20 cellular contexts compared by ENCODE assay signal in genomic region chr7:2316578-2316977, GRCh38. TPM values are rescaled to one million over a fixed set of nuclear protein-coding genes. Genes with fewer than 3 reads are reported as not detected.
DNase-seq lines count a peak whose midpoint lies in the region; ATAC-seq, FAIRE-seq and TF ChIP-seq lines count a peak whose summit lies in the region.
"Had no signal": no experiment of that assay in that cellular context is flagged by ENCODE, and none has a peak within 500 bp of the region (broad histone marks: within the 10 kb centered on the region; RNA-seq: fewer than 3 reads in every experiment).

No MANE protein-coding gene starts in this region.

- peaks cover 0 to 15% (median 10%) of the 10 kb centered on the region in 11 experiments; a peak in 12 of 22 replicates for H4K20me1 ChIP-seq in BLaER1 treated with 17β-estradiol and CSF1 and Interleukin-3, amounts not matched to agents 10 nM and 100 nM
- H4K20me1 ChIP-seq in K562 (replicated peaks; ENCODE audit: control insufficient read depth, insufficient read depth, low read length): no peaks in the 10 kb centered on the region

- no peak for ATAC-seq in K562
- ATAC-seq: HCT116 had no signal

- no peaks in the 10 kb centered on the region for H3K36me3 ChIP-seq in BLaER1 treated with 17β-estradiol and CSF1 and Interleukin-3, amounts not matched to agents 10 nM and 100 nM
- H3K36me3 ChIP-seq in K562 (ENCODE audit: control insufficient read depth, insufficient read depth, low read length): peaks cover 3% of the 10 kb centered on the region; the same call in 1 of the 3 replicates
- H3K36me3 ChIP-seq in mesenchymal stem cell (ENCODE audit: control insufficient read depth in 1 of 2, insufficient read depth in 2 of 2, low read depth in 1 of 2, low read length in 2 of 2): no peaks in the 10 kb centered on the region

- peaks cover 0 to 13% (median 7%) of the 10 kb centered on the region in 11 experiments; a peak in 10 of 22 replicates for H3K9me3 ChIP-seq in BLaER1 treated with 17β-estradiol and CSF1 and Interleukin-3, amounts not matched to agents 10 nM and 100 nM (replicated peaks in 1 of 11)
- H3K9me3 ChIP-seq in K562 (replicated peaks; ENCODE audit: control insufficient read depth, insufficient read depth, low read depth, low read length) (no peaks in the 10 kb centered on the region), mesenchymal stem cell (ENCODE audit: control insufficient read depth, low read length) (no peaks in the 10 kb centered on the region)

- no peak for TF ChIP-seq RAD21 in K562 (CRISPR knock-in tag; conservative IDR thresholded peaks at IDR 0.05 in 1 of 2, IDR thresholded peaks at IDR 0.05 in 1 of 2)

- H4K91ac ChIP-seq in mesenchymal stem cell (ENCODE audit: low read length): peak overlapping the region; percentile 20

- WGBS in K562 (ENCODE audit: insufficient coverage, low coverage, missing lambda C conversion rate): 29% methylated on average over 1 of the region's 1 CpG
- WGBS in mesenchymal stem cell: 94% methylated on average over 1 of the region's 1 CpG

- TF ChIP-seq POLR2A in K562 (conservative IDR thresholded peaks at IDR 0.05): no peak

- TF ChIP-seq EP300 in K562 (IDR thresholded peaks at IDR 0.05; ENCODE audit: low read length): no peak

- H3K27me3 ChIP-seq in BLaER1 treated with 17β-estradiol and CSF1 and Interleukin-3, amounts not matched to agents 10 nM and 100 nM: no peaks in the 10 kb centered on the region
- no peaks in the 10 kb centered on the region for H3K27me3 ChIP-seq in K562 (ENCODE audit: control insufficient read depth in 2 of 2, insufficient read depth in 2 of 2, low read length in 2 of 2)
- H3K27me3 ChIP-seq in mesenchymal stem cell (ENCODE audit: control insufficient read depth in 1 of 2, insufficient read depth in 1 of 2, low read length in 2 of 2): no peaks in the 10 kb centered on the region

- H3K79me1 ChIP-seq in mesenchymal stem cell (replicated peaks; ENCODE audit: low read length, poor library complexity, severe bottlenecking): peaks cover 15% of the 10 kb centered on the region

- no peak overlapping the region for H3K23ac ChIP-seq in mesenchymal stem cell (ENCODE audit: low read length in 2 of 2)

- no peak for TF ChIP-seq CTCF in K562 (IDR thresholded peaks at IDR 0.05 in 2 of 3, conservative IDR thresholded peaks at IDR 0.05 in 1 of 3; ENCODE audit: insufficient read depth in 2 of 3, low read depth in 1 of 3, low read length in 3 of 3)
- TF ChIP-seq CTCF in D721Med (IDR thresholded peaks at IDR 0.05; ENCODE audit: insufficient read depth, missing control alignments): no peak
- no peak for TF ChIP-seq CTCF in GM10248 (IDR thresholded peaks at IDR 0.05; ENCODE audit: control extremely low read depth, extremely low read depth, low read depth, missing control alignments)

- no peak overlapping the region for H3K14ac ChIP-seq in mesenchymal stem cell (ENCODE audit: low read length in 2 of 2)

- peaks cover 24% of the 10 kb centered on the region for H3K79me2 ChIP-seq in K562 (ENCODE audit: control insufficient read depth, insufficient read depth, low read length)

- no peak overlapping the region for H3K27ac ChIP-seq in BLaER1 treated with 17β-estradiol and CSF1 and Interleukin-3, amounts not matched to agents 10 nM and 100 nM
- H3K27ac ChIP-seq in K562 (ENCODE audit: extremely low read depth, low read depth, low read length) (no peak overlapping the region), mesenchymal stem cell (ENCODE audit: low read length, poor library complexity, severe bottlenecking) (no peak overlapping the region)
- H3K27ac ChIP-seq: GM23248 had no signal

- H3K4ac ChIP-seq in mesenchymal stem cell (ENCODE audit: low read depth in 1 of 2, low read length in 2 of 2): no peak overlapping the region

- in situ Hi-C loops in K562 (cut with MboI): no loop called here

- no peak overlapping the region for H3K9ac ChIP-seq in BLaER1 treated with 17β-estradiol and CSF1 and Interleukin-3, amounts not matched to agents 10 nM and 100 nM
- H3K9ac ChIP-seq in K562 (ENCODE audit: insufficient read depth in 1 of 2, low read depth in 2 of 2, low read length in 2 of 2) (no peak overlapping the region), mesenchymal stem cell (ENCODE audit: low read length) (no peak overlapping the region)
- H3K9ac ChIP-seq: GM23248 had no signal

- no peak overlapping the region for H2BK12ac ChIP-seq in mesenchymal stem cell (ENCODE audit: low read length in 2 of 2)

- H3K9me1 ChIP-seq in K562 (ENCODE audit: control insufficient read depth, insufficient read depth, low read length): peaks cover 2% of the 10 kb centered on the region

- H3K4me2 ChIP-seq in BLaER1 treated with 17β-estradiol and CSF1 and Interleukin-3, amounts not matched to agents 10 nM and 100 nM: peak overlapping the region; percentile 57 to 78 (median 72); a peak in 20 of 22 replicates
- H3K4me2 ChIP-seq in K562 (ENCODE audit: insufficient read depth, low read length): no peak overlapping the region
- no peak overlapping the region for H3K4me2 ChIP-seq in mesenchymal stem cell (ENCODE audit: low read length, poor library complexity, severe bottlenecking)

- H4K8ac ChIP-seq in mesenchymal stem cell (ENCODE audit: low read length): no peak overlapping the region

- intact Hi-C loops in K562 (cut with micrococcal nuclease): no loop called here

- no peak overlapping the region for H2BK15ac ChIP-seq in mesenchymal stem cell (ENCODE audit: low read depth, poor library complexity, severe bottlenecking)

- H3K4me3 ChIP-seq in BLaER1 treated with 17β-estradiol and CSF1 and Interleukin-3, amounts not matched to agents 10 nM and 100 nM: no peak overlapping the region
- H3K4me3 ChIP-seq in K562 (no peak overlapping the region), mesenchymal stem cell (ENCODE audit: insufficient read depth in 1 of 2, low read depth in 1 of 2, low read length in 2 of 2) (no peak overlapping the region)
- H3K4me3 ChIP-seq: GM23248 had no signal

- POLR2A ChIA-PET in K562 (lab: Yijun Ruan, JAX) (no interaction called here), GM10248 (lab: Yijun Ruan, JAX) (no interaction called here)

- DNase-seq in HTR-8/SVneo (ENCODE audit: insufficient read length, low spot score) (no peak), K562 (ENCODE audit: extremely low read depth in 1 of 4, low spot score in 3 of 4) (no peak), mesenchymal stem cell (no peak), D721Med (ENCODE audit: insufficient read length, low spot score) (no peak), GM10248 (ENCODE audit: extremely low spot score) (no peak), inferior parietal cortex (ENCODE audit: extremely low spot score) (no peak), COLO668 (lab: John Stamatoyannopoulos, UW; ENCODE audit: unreplicated experiment) (no peak)
- DNase-seq: Calu3; CD4-positive, alpha-beta T cell; CD8-positive, alpha-beta memory T cell; COR-L47; DMS79; EL; GDM1; GM23248; H9; HFFc6 had no signal

- FAIRE-seq in HTR-8/SVneo (lab: Jason Lieb, UNC) (peak; percentile 88), K562 (lab: Jason Lieb, UNC) (no peak), D721Med (lab: Jason Lieb, UNC) (no peak)
- FAIRE-seq: GM12892 had no signal

- no peak overlapping the region for H2BK120ac ChIP-seq in mesenchymal stem cell (ENCODE audit: low read depth, low read length)

- peaks cover 46 to 61% (median 51%) of the 10 kb centered on the region in 10 experiments for H3K4me1 ChIP-seq in BLaER1 treated with 17β-estradiol and CSF1 and Interleukin-3, amounts not matched to agents 10 nM and 100 nM
- H3K4me1 ChIP-seq in K562 (replicated peaks in 1 of 2; ENCODE audit: control insufficient read depth in 2 of 2, insufficient read depth in 2 of 2, low read length in 2 of 2) (peaks cover 5 to 29% of the 10 kb centered on the region in 2 experiments; a peak in 3 of 5 replicates), mesenchymal stem cell (ENCODE audit: control insufficient read depth, insufficient read depth, low read depth, low read length) (peaks cover 14% of the 10 kb centered on the region)

- no TSS peak for BruUV-seq in K562 (replicated peaks; lab: Mats Ljungman, UMichigan)

- H2AK5ac ChIP-seq in mesenchymal stem cell (ENCODE audit: low read length, severe bottlenecking): no peak overlapping the region

- no peak overlapping the region for H3K18ac ChIP-seq in mesenchymal stem cell (ENCODE audit: low read depth in 1 of 2, low read length in 2 of 2)

- H2BK5ac ChIP-seq in mesenchymal stem cell (ENCODE audit: low read depth, low read length, poor library complexity, severe bottlenecking): no peak overlapping the region

- CTCF ChIA-PET in K562 (lab: Yijun Ruan, JAX; ENCODE audit: low intra/inter-chr PET ratio): no interaction called here
- CTCF ChIA-PET in GM10248 (lab: Yijun Ruan, JAX): no interaction called here

- no peak overlapping the region for H2AFZ ChIP-seq in K562 (ENCODE audit: low read depth, low read length)
- H2AFZ ChIP-seq in mesenchymal stem cell (ENCODE audit: low read depth, low read length): no peak overlapping the region
- H2AFZ ChIP-seq: GM23248 had no signal

RNA-seq across cellular contexts. Expression of gene SNX8, which starts 2.3 kb away (rescaled TPM):
- 26.7 and 72.5 TPM in 2 replicates for total RNA-seq in K562 (2011; cell fraction: chromatin; rRNA removed; ENCODE audit: low replicate concordance)
- total RNA-seq in K562 (2011; cell fraction: nucleolus; rRNA removed): 24.0 and 30.0 TPM in 2 replicates
- total RNA-seq in K562 (2011; cell fraction: nucleoplasm; rRNA removed): 21.8 and 23.5 TPM in 2 replicates
- total RNA-seq in K562 (2014; rRNA removed) (5.5 and 9.1 TPM in 2 replicates), K562 (2014; rRNA removed; fragmentation: Illumina TruSeq; extraction: Trizol) (8.7 and 12.5 TPM in 2 replicates), K562 (2015; rRNA removed; fragmentation: Illumina TruSeq; extraction: Trizol) (15.9 and 16.9 TPM in 2 replicates), K562 (2021) (50.4 and 51.6 TPM in 2 replicates)
- polyA plus RNA-seq in K562 (2011; rRNA removed) (45.7 and 47.0 TPM in 2 replicates), K562 (2014; fragmentation: Illumina TruSeq; extraction: Trizol) (33.3 and 35.4 TPM in 2 replicates), K562 (2014; fragmentation: Nextera tagmentation; extraction: Ambion mirVana) (1 to 10 TPM; 2.7 to 7.7 TPM), K562 (2014; rRNA removed) (17.2 and 32.5 TPM in 2 replicates)
- 23.9 and 55.1 TPM in 2 replicates for polyA plus RNA-seq in K562 (2011; cell fraction: cytosol; rRNA removed)
- 30.5 and 42.3 TPM in 2 replicates for polyA plus RNA-seq in K562 (2011; cell fraction: nucleus; rRNA removed)
- 35.9 and 57.5 TPM in 2 replicates for polyA plus RNA-seq in K562 (2012)
- 25.4 and 40.0 TPM in 2 replicates for polyA minus RNA-seq in K562 (2011; rRNA and poly(A)+ RNA removed)
- 16.8 and 32.4 TPM in 2 replicates for polyA minus RNA-seq in K562 (2011; cell fraction: cytosol; rRNA and poly(A)+ RNA removed)
- polyA minus RNA-seq in K562 (2011; cell fraction: nucleus; rRNA and poly(A)+ RNA removed): 11.8 and 17.4 TPM in 2 replicates
- 26.3 TPM for polyA plus RNA-seq in mesenchymal stem cell (2013, experiment 1 of 2)
- polyA plus RNA-seq in mesenchymal stem cell (2013, experiment 2 of 2): 28.5 TPM

RNA-seq across cellular contexts. Expression of gene EIF3B, which starts 38.0 kb away (rescaled TPM):
- total RNA-seq in K562 (2011; cell fraction: chromatin; rRNA removed; ENCODE audit: low replicate concordance): 583 and 880 TPM in 2 replicates
- 353 and 358 TPM in 2 replicates for total RNA-seq in K562 (2011; cell fraction: nucleolus; rRNA removed)
- total RNA-seq in K562 (2011; cell fraction: nucleoplasm; rRNA removed): 465 and 579 TPM in 2 replicates
- total RNA-seq in K562 (2014; rRNA removed) (334 and 358 TPM in 2 replicates), K562 (2014; rRNA removed; fragmentation: Illumina TruSeq; extraction: Trizol) (357 and 410 TPM in 2 replicates), K562 (2015; rRNA removed; fragmentation: Illumina TruSeq; extraction: Trizol) (407 and 420 TPM in 2 replicates), K562 (2021) (387 and 416 TPM in 2 replicates)
- polyA plus RNA-seq in K562 (2011; rRNA removed) (216 and 279 TPM in 2 replicates), K562 (2014; fragmentation: Illumina TruSeq; extraction: Trizol) (494 and 496 TPM in 2 replicates), K562 (2014; fragmentation: Nextera tagmentation; extraction: Ambion mirVana) (10 to 100 TPM; 25.9 to 57.6 TPM), K562 (2014; rRNA removed) (263 and 278 TPM in 2 replicates)
- 139 and 199 TPM in 2 replicates for polyA plus RNA-seq in K562 (2011; cell fraction: cytosol; rRNA removed)
- 409 and 424 TPM in 2 replicates for polyA plus RNA-seq in K562 (2011; cell fraction: nucleus; rRNA removed)
- polyA plus RNA-seq in K562 (2012): 202 and 329 TPM in 2 replicates
- polyA minus RNA-seq in K562 (2011; rRNA and poly(A)+ RNA removed): 295 and 299 TPM in 2 replicates
- 126 and 190 TPM in 2 replicates for polyA minus RNA-seq in K562 (2011; cell fraction: cytosol; rRNA and poly(A)+ RNA removed)
- polyA minus RNA-seq in K562 (2011; cell fraction: nucleus; rRNA and poly(A)+ RNA removed): 97.9 and 165 TPM in 2 replicates
- 81.4 TPM for polyA plus RNA-seq in mesenchymal stem cell (2013, experiment 1 of 2)
- polyA plus RNA-seq in mesenchymal stem cell (2013, experiment 2 of 2): 76.2 TPM

Comparison
In these comparisons a context has a peak if more than half of its experiments do, and no peak if none do; other contexts are left out.
1. H3K4me2 ChIP-seq: peak in BLaER1 treated with 17β-estradiol and CSF1 and Interleukin-3, amounts not matched to agents 10 nM and 100 nM (11 of 11); none in K562 (single experiment) and mesenchymal stem cell (single experiment).